ENCODE assay signal across 8 cellular contexts in the genomic region with DNA sequence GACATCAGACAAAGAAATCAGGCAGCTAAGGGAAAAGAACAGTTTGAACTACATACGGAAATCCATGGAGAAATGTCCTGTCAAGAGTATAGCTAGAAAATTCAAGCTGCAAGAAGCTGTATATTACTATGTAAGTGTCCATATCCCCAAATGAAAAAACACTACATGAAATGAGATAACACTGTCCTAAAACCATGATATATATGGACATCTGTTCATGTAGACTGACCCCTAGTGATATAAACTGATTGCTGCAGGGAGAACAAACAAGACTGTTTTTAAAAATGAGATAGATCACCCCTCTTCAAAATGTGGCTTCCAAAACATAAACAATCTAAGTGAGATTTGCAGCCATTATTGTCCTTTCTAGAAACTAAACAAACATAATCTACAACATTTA.
A peak's percentile ranks its signal among the peaks of the same experiment; 100 is the strongest.
DNase-seq lines count a peak whose midpoint lies in the region; ATAC-seq and TF ChIP-seq lines count a peak whose summit lies in the region.

No MANE protein-coding gene starts in this region.

- H2AFZ ChIP-seq in OCI-LY3 (ENCODE audit: low read depth, low read length) = no peak overlapping the region

- intact Hi-C loops in MCF 10A (cut with micrococcal nuclease) = loop anchor here (5.0 to 10.0 kb wide), 4 partner anchors 241 to 1876 kb away; no protein-coding TSS in a partner anchor
- intact Hi-C loops in breast epithelium (cut with DNase I; ENCODE audit: low total_unique reads) = no loop called here
- intact Hi-C loops in upper lobe of right lung (cut with DNase I) = no loop called here
- intact Hi-C loops in uterus (cut with DNase I; ENCODE audit: low total_unique reads) = no loop called here

- no peaks in the 10 kb centered on the region for H3K36me3 ChIP-seq in breast epithelium
- no peaks in the 10 kb centered on the region for H3K36me3 ChIP-seq in OCI-LY3 (replicated peaks; ENCODE audit: low read depth, low read length)
- H3K36me3 ChIP-seq in upper lobe of right lung = no peaks in the 10 kb centered on the region
- H3K36me3 ChIP-seq in uterus = no peaks in the 10 kb centered on the region

- TF ChIP-seq CTCF in MCF 10A (IDR thresholded peaks at IDR 0.05; ENCODE audit: unreplicated experiment) = peak; percentile 54
- peak in 1 of 3 donors; percentile 17 for TF ChIP-seq CTCF in breast epithelium (IDR thresholded peaks at IDR 0.05)
- TF ChIP-seq CTCF in OCI-LY3 (IDR thresholded peaks at IDR 0.05; ENCODE audit: low read depth, low read length) = peak; percentile 82
- peak; percentile 51 for TF ChIP-seq CTCF in upper lobe of right lung (IDR thresholded peaks at IDR 0.05)
- no peak for TF ChIP-seq CTCF in uterus (IDR thresholded peaks at IDR 0.05)

- no peaks in the 10 kb centered on the region for H3K79me2 ChIP-seq in OCI-LY3 (ENCODE audit: low read length)

- no peaks in the 10 kb centered on the region for H3K4me1 Mint-ChIP-seq in MCF 10A (ENCODE audit: insufficient read depth, unreplicated experiment)
- H3K4me1 Mint-ChIP-seq in effector memory CD8-positive, alpha-beta T cell (ENCODE audit: low read depth in 2 of 2) = no peaks in the 10 kb centered on the region
- no peaks in the 10 kb centered on the region for H3K4me1 Mint-ChIP-seq in activated CD4-positive, alpha-beta memory T cell treated with anti-CD3 and anti-CD28 coated beads, Interleukin-2, amount 10 ng/mL, durations not matched to agents 7 days and 5 days

- no peak for ATAC-seq in upper lobe of right lung
- ATAC-seq in effector memory CD8-positive, alpha-beta T cell (replicated peaks) = no peak

- H3K36me3 Mint-ChIP-seq in MCF 10A (ENCODE audit: insufficient read depth, unreplicated experiment) = no peaks in the 10 kb centered on the region
- no peaks in the 10 kb centered on the region for H3K36me3 Mint-ChIP-seq in effector memory CD8-positive, alpha-beta T cell (ENCODE audit: insufficient read depth)
- H3K36me3 Mint-ChIP-seq in activated CD4-positive, alpha-beta memory T cell treated with anti-CD3 and anti-CD28 coated beads, Interleukin-2, amount 10 ng/mL, durations not matched to agents 7 days and 5 days (ENCODE audit: low read depth) = no peaks in the 10 kb centered on the region

- no peak for TF ChIP-seq POLR2A in breast epithelium (IDR thresholded peaks at IDR 0.05)
- no peak for TF ChIP-seq POLR2A in uterus (IDR thresholded peaks at IDR 0.05)

- H3K4me3 ChIP-seq in breast epithelium = no peak overlapping the region
- H3K4me3 ChIP-seq in OCI-LY3 (ENCODE audit: low read length) = no peak overlapping the region
- H3K4me3 ChIP-seq in upper lobe of right lung = no peak overlapping the region
- H3K4me3 ChIP-seq in uterus = no peak overlapping the region

- CTCF ChIA-PET in MCF 10A (lab: Yijun Ruan, JAX) = interaction anchor here (0.5 to 4.2 kb wide), 21 partner anchors 11 to 1897 kb away, joined by 3 to 34 read pairs (median 4); a partner anchor contains a TSS
- CTCF ChIA-PET in activated CD4-positive, alpha-beta memory T cell treated with anti-CD3 and anti-CD28 coated beads, Interleukin-2, amount 10 ng/mL, durations not matched to agents 7 days and 5 days (lab: Charles Lee) = no interaction called here

- H3K27ac Mint-ChIP-seq in MCF 10A (ENCODE audit: low read depth, unreplicated experiment) = no peak overlapping the region
- no peak overlapping the region for H3K27ac Mint-ChIP-seq in effector memory CD8-positive, alpha-beta T cell
- H3K27ac Mint-ChIP-seq in activated CD4-positive, alpha-beta memory T cell treated with anti-CD3 and anti-CD28 coated beads, Interleukin-2, amount 10 ng/mL, durations not matched to agents 7 days and 5 days = no peak overlapping the region

- no peaks in the 10 kb centered on the region for H3K27me3 ChIP-seq in breast epithelium
- H3K27me3 ChIP-seq in OCI-LY3 (ENCODE audit: low read depth, low read length) = no peaks in the 10 kb centered on the region
- H3K27me3 ChIP-seq in upper lobe of right lung = no peaks in the 10 kb centered on the region
- H3K27me3 ChIP-seq in uterus = no peaks in the 10 kb centered on the region

- H3K9me3 ChIP-seq in breast epithelium = no peaks in the 10 kb centered on the region
- no peaks in the 10 kb centered on the region for H3K9me3 ChIP-seq in OCI-LY3 (ENCODE audit: insufficient read depth, low read length)
- H3K9me3 ChIP-seq in upper lobe of right lung = no peaks in the 10 kb centered on the region
- H3K9me3 ChIP-seq in uterus = no peaks in the 10 kb centered on the region

- no peaks in the 10 kb centered on the region for H4K20me1 ChIP-seq in OCI-LY3 (ENCODE audit: insufficient read depth, low read length)

- no peak overlapping the region for H3K9ac ChIP-seq in OCI-LY3 (ENCODE audit: low read length)

- H3K4me1 ChIP-seq in breast epithelium (no peaks in the 10 kb centered on the region), OCI-LY3 (ENCODE audit: low read length) (peaks cover 11% of the 10 kb centered on the region), upper lobe of right lung (no peaks in the 10 kb centered on the region), uterus (no peaks in the 10 kb centered on the region)

- no peaks in the 10 kb centered on the region for H3K9me3 Mint-ChIP-seq in MCF 10A (ENCODE audit: unreplicated experiment)
- H3K9me3 Mint-ChIP-seq in effector memory CD8-positive, alpha-beta T cell = peaks cover 0 to 9% of the 10 kb centered on the region in 2 donors
- H3K9me3 Mint-ChIP-seq in activated CD4-positive, alpha-beta memory T cell treated with anti-CD3 and anti-CD28 coated beads, Interleukin-2, amount 10 ng/mL, durations not matched to agents 7 days and 5 days = no peaks in the 10 kb centered on the region

- POLR2A ChIA-PET in MCF 10A (lab: Yijun Ruan, JAX) = no interaction called here
- POLR2A ChIA-PET in activated CD4-positive, alpha-beta memory T cell treated with anti-CD3 and anti-CD28 coated beads, Interleukin-2, amount 10 ng/mL, durations not matched to agents 7 days and 5 days (lab: Charles Lee) = no interaction called here

- H3K27ac ChIP-seq in breast epithelium = no peak overlapping the region
- H3K27ac ChIP-seq in OCI-LY3 (ENCODE audit: low read length) = no peak overlapping the region
- no peak overlapping the region for H3K27ac ChIP-seq in upper lobe of right lung
- H3K27ac ChIP-seq in uterus = no peak overlapping the region

- no peaks in the 10 kb centered on the region for H3K27me3 Mint-ChIP-seq in MCF 10A (ENCODE audit: insufficient read depth, unreplicated experiment)
- H3K27me3 Mint-ChIP-seq in effector memory CD8-positive, alpha-beta T cell = no peaks in the 10 kb centered on the region
- no peaks in the 10 kb centered on the region for H3K27me3 Mint-ChIP-seq in activated CD4-positive, alpha-beta memory T cell treated with anti-CD3 and anti-CD28 coated beads, Interleukin-2, amount 10 ng/mL, durations not matched to agents 7 days and 5 days

- DNase-seq in MCF 10A (ENCODE audit: unreplicated experiment) (peak; percentile 39), breast epithelium (ENCODE audit: low spot score in 2 of 2) (no peak), fibroblast of peridontal ligament (ENCODE audit: extremely low read depth) (peak; percentile 61), upper lobe of right lung (no peak), uterus (no peak)
- DNase-seq in effector memory CD8-positive, alpha-beta T cell = no peak
- DNase-seq in activated CD4-positive, alpha-beta memory T cell treated with anti-CD3 and anti-CD28 coated beads, Interleukin-2, amount 10 ng/mL, durations not matched to agents 7 days and 5 days = no peak

- no peak overlapping the region for H3K4me3 Mint-ChIP-seq in MCF 10A (ENCODE audit: unreplicated experiment)
- H3K4me3 Mint-ChIP-seq in effector memory CD8-positive, alpha-beta T cell = no peak overlapping the region
- H3K4me3 Mint-ChIP-seq in activated CD4-positive, alpha-beta memory T cell treated with anti-CD3 and anti-CD28 coated beads, Interleukin-2, amount 10 ng/mL, durations not matched to agents 7 days and 5 days = no peak overlapping the region

- no TSS peak for BruUV-seq in MCF 10A (replicated peaks; lab: Mats Ljungman, UMichigan)

- no peak overlapping the region; the same call in 1 of the 2 replicates for H3K4me2 ChIP-seq in OCI-LY3 (ENCODE audit: low read length)

Comparison
In these comparisons a context has a peak if more than half of its experiments do, and no peak if none do; other contexts are left out.
1. DNase-seq: peak in MCF 10A (single experiment) and fibroblast of peridontal ligament (single experiment); none in breast epithelium (0 of 2), upper lobe of right lung (single experiment), uterus (0 of 2), effector memory CD8-positive, alpha-beta T cell (0 of 3) and activated CD4-positive, alpha-beta memory T cell treated with anti-CD3 and anti-CD28 coated beads, Interleukin-2, amount 10 ng/mL, durations not matched to agents 7 days and 5 days (single experiment).
2. CTCF ChIP-seq: peak in MCF 10A (single experiment), OCI-LY3 (single experiment) and upper lobe of right lung (single experiment); none in uterus (0 of 4).